Comparison of ENCODE assay signal across 10 cellular contexts in the genomic region with DNA sequence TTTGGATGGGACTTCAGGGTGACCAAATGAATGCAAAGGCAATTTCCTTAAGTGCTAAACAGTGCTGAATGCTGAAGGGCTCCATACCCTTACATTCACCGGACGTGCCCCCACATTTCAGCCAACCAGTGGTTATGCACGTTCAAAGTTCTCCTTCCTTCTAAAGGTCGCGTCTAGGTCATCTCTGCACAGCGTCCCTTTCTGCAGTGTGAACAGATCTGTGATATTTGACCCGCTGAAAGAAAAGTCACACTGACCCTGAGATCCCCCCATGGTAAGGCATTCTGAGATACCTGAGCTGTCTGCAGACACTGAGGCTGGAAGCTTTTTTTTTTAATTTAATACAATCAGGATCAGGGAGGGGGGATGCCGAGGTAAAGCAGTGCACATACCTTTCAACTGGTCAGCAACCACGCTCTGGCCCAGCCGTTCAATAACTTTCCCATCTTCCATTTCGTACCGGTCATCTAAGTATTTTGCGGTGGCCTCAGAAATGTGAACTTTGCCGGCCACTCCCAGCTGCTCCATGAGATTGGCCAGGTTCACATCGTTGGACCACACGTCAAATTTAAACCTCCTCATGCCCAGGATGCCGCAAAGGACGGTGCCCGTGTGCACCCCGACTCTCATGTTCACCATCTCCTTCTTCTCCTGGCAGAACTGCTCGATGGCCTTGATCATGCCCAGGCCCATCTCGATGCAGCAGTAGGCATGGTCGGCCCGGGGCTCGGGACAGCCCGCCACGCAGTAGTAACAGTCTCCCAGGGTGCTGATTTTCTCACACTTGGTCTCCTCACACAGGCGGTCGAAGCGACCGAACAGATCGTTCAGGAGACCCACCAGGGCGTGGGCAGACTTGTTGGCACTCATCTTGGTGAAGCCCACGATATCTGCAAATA. TPM values are rescaled to one million over a fixed set of nuclear protein-coding genes. Genes with fewer than 3 reads are reported as not detected.
DNase-seq lines count a peak whose midpoint lies in the region; ATAC-seq and TF ChIP-seq lines count a peak whose summit lies in the region.
"Had no signal": no experiment of that assay in that cellular context is flagged by ENCODE, and none has a peak within 500 bp of the region (broad histone marks: within the 10 kb centered on the region; RNA-seq: fewer than 3 reads in every experiment).

No MANE protein-coding gene starts in this region.

- peaks cover 7% of the 10 kb centered on the region for H3K27me3 Mint-ChIP-seq in activated CD8-positive, alpha-beta T cell treated with anti-CD3 and anti-CD28 coated beads for 36 hours
- peaks cover 3% of the 10 kb centered on the region for H3K27me3 Mint-ChIP-seq in activated CD8-positive, alpha-beta T cell treated with anti-CD3 and anti-CD28 coated beads, Interleukin-2, amount 10 ng/mL, durations not matched to agents 7 days and 5 days (ENCODE audit: low read depth)
- H3K27me3 Mint-ChIP-seq in activated naive CD8-positive, alpha-beta T cell treated with anti-CD3 and anti-CD28 coated beads for 36 hours = peaks cover 6% of the 10 kb centered on the region

- intact Hi-C loops in activated CD8-positive, alpha-beta T cell treated with anti-CD3 and anti-CD28 coated beads for 36 hours (cut with micrococcal nuclease) = no loop called here

- no peak for DNase-seq in activated CD8-positive, alpha-beta T cell treated with anti-CD3 and anti-CD28 coated beads for 36 hours
- no peak for DNase-seq in activated CD8-positive, alpha-beta T cell treated with anti-CD3 and anti-CD28 coated beads, Interleukin-2, amount 10 ng/mL, durations not matched to agents 7 days and 5 days
- DNase-seq in activated naive CD8-positive, alpha-beta T cell treated with anti-CD3 and anti-CD28 coated beads for 36 hours = no peak
- DNase-seq in left lobe of liver (ENCODE audit: low spot score) (peak; percentile 57), thoracic aorta (ENCODE audit: low spot score) (no peak), ureter (ENCODE audit: low spot score) (no peak), NCI-H226 (no peak), activated gamma-delta T cell (lab: John Stamatoyannopoulos, UW) (no peak)
- DNase-seq: Peyer's patch had no signal

- H3K36me3 Mint-ChIP-seq in activated CD8-positive, alpha-beta T cell treated with anti-CD3 and anti-CD28 coated beads for 36 hours (ENCODE audit: low read depth) = peaks cover 11% of the 10 kb centered on the region
- H3K36me3 Mint-ChIP-seq in activated CD8-positive, alpha-beta T cell treated with anti-CD3 and anti-CD28 coated beads, Interleukin-2, amount 10 ng/mL, durations not matched to agents 7 days and 5 days (ENCODE audit: low read depth) = peaks cover 9% of the 10 kb centered on the region
- H3K36me3 Mint-ChIP-seq in activated naive CD8-positive, alpha-beta T cell treated with anti-CD3 and anti-CD28 coated beads for 36 hours = no peaks in the 10 kb centered on the region

- CTCF ChIA-PET in activated CD8-positive, alpha-beta T cell treated with anti-CD3 and anti-CD28 coated beads for 36 hours (lab: Charles Lee) = interaction anchor here (1.9 kb wide), 1 partner anchor 131 kb away, joined by 6 read pairs; no protein-coding TSS in a partner anchor
- CTCF ChIA-PET in activated CD8-positive, alpha-beta T cell treated with anti-CD3 and anti-CD28 coated beads, Interleukin-2, amount 10 ng/mL, durations not matched to agents 7 days and 5 days (lab: Charles Lee) = interaction anchor here (2.3 kb wide), 1 partner anchor 140 kb away, joined by 9 read pairs; no protein-coding TSS in a partner anchor

- no peak overlapping the region for H3K27ac Mint-ChIP-seq in activated CD8-positive, alpha-beta T cell treated with anti-CD3 and anti-CD28 coated beads for 36 hours
- H3K27ac Mint-ChIP-seq in activated CD8-positive, alpha-beta T cell treated with anti-CD3 and anti-CD28 coated beads, Interleukin-2, amount 10 ng/mL, durations not matched to agents 7 days and 5 days = no peak overlapping the region
- H3K27ac Mint-ChIP-seq in activated naive CD8-positive, alpha-beta T cell treated with anti-CD3 and anti-CD28 coated beads for 36 hours = no peak overlapping the region
- H3K27ac Mint-ChIP-seq: activated naive CD4-positive, alpha-beta T cell treated with anti-CD3 and anti-CD28 coated beads, Interleukin-2, amount 50 U/mL, for 72 hours had no signal

- peak overlapping the region; percentile 10 to 64 for H3K27ac ChIP-seq in thoracic aorta
- H3K27ac ChIP-seq: Peyer's patch had no signal

- ATAC-seq in activated CD8-positive, alpha-beta T cell treated with anti-CD3 and anti-CD28 coated beads for 36 hours = no peak
- ATAC-seq in activated CD8-positive, alpha-beta T cell treated with anti-CD3 and anti-CD28 coated beads, Interleukin-2, amount 10 ng/mL, durations not matched to agents 7 days and 5 days = no peak
- ATAC-seq in left lobe of liver = peak; percentile 61
- ATAC-seq in thoracic aorta (ENCODE audit: insufficient number of reproducible peaks, low FRiP score, low read depth) = no peak
- ATAC-seq: activated naive CD4-positive, alpha-beta T cell treated with anti-CD3 and anti-CD28 coated beads, Interleukin-2, amount 50 U/mL, for 72 hours had no signal

- no peaks in the 10 kb centered on the region for H3K36me3 ChIP-seq in thoracic aorta
- H3K36me3 ChIP-seq: Peyer's patch had no signal

- H3K9me3 Mint-ChIP-seq in activated CD8-positive, alpha-beta T cell treated with anti-CD3 and anti-CD28 coated beads for 36 hours = no peaks in the 10 kb centered on the region
- no peaks in the 10 kb centered on the region for H3K9me3 Mint-ChIP-seq in activated CD8-positive, alpha-beta T cell treated with anti-CD3 and anti-CD28 coated beads, Interleukin-2, amount 10 ng/mL, durations not matched to agents 7 days and 5 days (ENCODE audit: insufficient read depth)
- H3K9me3 Mint-ChIP-seq in activated naive CD8-positive, alpha-beta T cell treated with anti-CD3 and anti-CD28 coated beads for 36 hours = no peaks in the 10 kb centered on the region
- H3K9me3 Mint-ChIP-seq: activated naive CD4-positive, alpha-beta T cell treated with anti-CD3 and anti-CD28 coated beads, Interleukin-2, amount 50 U/mL, for 72 hours had no signal

- H3K4me1 Mint-ChIP-seq in activated CD8-positive, alpha-beta T cell treated with anti-CD3 and anti-CD28 coated beads for 36 hours (ENCODE audit: low read depth) = peaks cover 45% of the 10 kb centered on the region
- H3K4me1 Mint-ChIP-seq in activated CD8-positive, alpha-beta T cell treated with anti-CD3 and anti-CD28 coated beads, Interleukin-2, amount 10 ng/mL, durations not matched to agents 7 days and 5 days (ENCODE audit: low read depth) = peaks cover 50% of the 10 kb centered on the region
- H3K4me1 Mint-ChIP-seq in activated naive CD8-positive, alpha-beta T cell treated with anti-CD3 and anti-CD28 coated beads for 36 hours = peaks cover 35% of the 10 kb centered on the region

- TF ChIP-seq CTCF in activated CD8-positive, alpha-beta T cell treated with anti-CD3 and anti-CD28 coated beads for 36 hours (IDR thresholded peaks at IDR 0.05) = no peak
- no peak for TF ChIP-seq CTCF in thoracic aorta (IDR thresholded peaks at IDR 0.05)

- POLR2A ChIA-PET in activated CD8-positive, alpha-beta T cell treated with anti-CD3 and anti-CD28 coated beads for 36 hours (lab: Charles Lee) = no interaction called here
- POLR2A ChIA-PET in activated CD8-positive, alpha-beta T cell treated with anti-CD3 and anti-CD28 coated beads, Interleukin-2, amount 10 ng/mL, durations not matched to agents 7 days and 5 days (lab: Charles Lee) = no interaction called here

- peaks cover 12 to 53% of the 10 kb centered on the region in 2 donors for H3K4me1 ChIP-seq in thoracic aorta (ENCODE audit: control insufficient read depth in 1 of 2, low read depth in 2 of 2)

- peak overlapping the region; percentile 65 for H3K4me3 Mint-ChIP-seq in activated CD8-positive, alpha-beta T cell treated with anti-CD3 and anti-CD28 coated beads for 36 hours
- no peak overlapping the region for H3K4me3 Mint-ChIP-seq in activated CD8-positive, alpha-beta T cell treated with anti-CD3 and anti-CD28 coated beads, Interleukin-2, amount 10 ng/mL, durations not matched to agents 7 days and 5 days
- H3K4me3 Mint-ChIP-seq in activated naive CD8-positive, alpha-beta T cell treated with anti-CD3 and anti-CD28 coated beads for 36 hours = peak overlapping the region; percentile 12

- H3K27me3 ChIP-seq in thoracic aorta (replicated peaks; ENCODE audit: insufficient read depth) = no peaks in the 10 kb centered on the region
- H3K27me3 ChIP-seq: Peyer's patch had no signal

- no peaks in the 10 kb centered on the region for H3K9me3 ChIP-seq in thoracic aorta
- H3K9me3 ChIP-seq: Peyer's patch had no signal

- H3K4me3 ChIP-seq in thoracic aorta = peak overlapping the region; percentile 80

RNA-seq across cellular contexts. Expression of a gene that starts 2.6 kb away (rescaled TPM):
- 1 to 10 TPM; 4.1 to 4.8 TPM for total RNA-seq in activated CD8-positive, alpha-beta T cell treated with anti-CD3 and anti-CD28 coated beads for 36 hours
- total RNA-seq in activated CD8-positive, alpha-beta T cell treated with anti-CD3 and anti-CD28 coated beads, Interleukin-2, amount 10 ng/mL, durations not matched to agents 7 days and 5 days = 1 to 10 TPM; 6.2 to 6.3 TPM
- total RNA-seq in activated naive CD8-positive, alpha-beta T cell treated with anti-CD3 and anti-CD28 coated beads for 36 hours = 1 to 10 TPM; 3.6 to 4.2 TPM
- 25.4 TPM for total RNA-seq in left lobe of liver
- 10 to 100 TPM; 44.1 to 83.8 TPM for total RNA-seq in thoracic aorta
- 23.3 TPM for total RNA-seq in ureter
